ENCODE assay signal across 9 cellular contexts in genomic region chr18:31637445-31637844, GRCh38. TPM values are rescaled to one million over a fixed set of nuclear protein-coding genes. Genes with fewer than 3 reads are reported as not detected.
"Had no signal": no experiment of that assay in that cellular context is flagged by ENCODE, and none has a peak within 500 bp of the region (broad histone marks: within the 10 kb centered on the region; RNA-seq: fewer than 3 reads in every experiment).

No MANE protein-coding gene starts in this region.

- DNase-seq: H9, HCEC 1CT, KBM-7 had no signal

- H3K4me3 Mint-ChIP-seq: GM23338, H9, IgD-negative memory B cell had no signal

- H3K4me1 Mint-ChIP-seq: H9, IgD-negative memory B cell had no signal

- H3K27ac Mint-ChIP-seq: GM23338, H9, IgD-negative memory B cell had no signal

- ATAC-seq: GM23338, HepG2 had no signal

- FAIRE-seq: H1, H54, HepG2 had no signal

- H3K9me3 Mint-ChIP-seq: GM23338 had no signal

RNA-seq across cellular contexts. Expression of gene TTR, which starts 45.8 kb away (rescaled TPM):
- total RNA-seq: GM23338, H1, H9, HT1080 had no signal
- polyA plus RNA-seq: GM23338, H1, IgD-negative memory B cell had no signal

RNA-seq across cellular contexts. Expression of gene B4GALT6, which starts 46.9 kb away (rescaled TPM):
- polyA plus RNA-seq: IgD-negative memory B cell had no signal
